8 cellular contexts compared by ENCODE assay signal in genomic region chr15:98292442-98293240, GRCh38.
DNase-seq lines count a peak whose midpoint lies in the region; ATAC-seq lines count a peak whose summit lies in the region.

No MANE protein-coding gene starts in this region.

- H3K9ac ChIP-seq in iPS-18a (ENCODE audit: low read length): peak overlapping the region; percentile 6

- H3K27ac Mint-ChIP-seq in activated naive CD4-positive, alpha-beta T cell treated with anti-CD3 and anti-CD28 coated beads, Interleukin-2, amount 50 U/mL, for 72 hours: no peak overlapping the region
- H3K27ac Mint-ChIP-seq in stimulated activated memory B cell treated with anti-CD40 and anti-IgM and Interleukin-4, amounts not matched to agents 10 μg/mL and 1 μg/mL and 100 μg/mL, for 72 hours: no peak overlapping the region

- H3K4me1 Mint-ChIP-seq in stimulated activated memory B cell treated with anti-CD40 and anti-IgM and Interleukin-4, amounts not matched to agents 10 μg/mL and 1 μg/mL and 100 μg/mL, for 72 hours: no peaks in the 10 kb centered on the region

- peak; percentile 41 for DNase-seq in NK-92 treated with Interleukin-12 subunit alpha and Interleukin-12 subunit beta, amount 100 ng/mL, for 24 hours (lab: John Stamatoyannopoulos, UW)
- DNase-seq in NK-92 (lab: John Stamatoyannopoulos, UW; ENCODE audit: unreplicated experiment): no peak
- DNase-seq in NCI-H460 (ENCODE audit: extremely low read depth, low read depth): peak; percentile 33
- DNase-seq in activated naive CD4-positive, alpha-beta T cell treated with anti-CD3 and anti-CD28 coated beads, Interleukin-2, amount 50 U/mL, for 72 hours (ENCODE audit: low spot score in 2 of 2): peak in 1 of 2 donors; percentile 74
- DNase-seq in stimulated activated CD4-positive, alpha-beta T cell treated with anti-CD3 and anti-CD28 coated beads, TNF-alpha, amount 100 ng/mL, for 48 hours (ENCODE audit: low read depth in 3 of 3): peak; percentile 26 to 43 (median 27)

- no peaks in the 10 kb centered on the region for H3K36me3 ChIP-seq in iPS-18a (ENCODE audit: control insufficient read depth, low read depth, low read length)

- ATAC-seq in HG02588 (IDR thresholded peaks at IDR 0.05; ENCODE audit: unreplicated experiment): peak; percentile 57
- ATAC-seq in activated naive CD4-positive, alpha-beta T cell treated with anti-CD3 and anti-CD28 coated beads, Interleukin-2, amount 50 U/mL, for 72 hours: peak; percentile 63 to 87
- ATAC-seq in stimulated activated memory B cell treated with anti-CD40 and anti-IgM and Interleukin-4, amounts not matched to agents 10 μg/mL and 1 μg/mL and 100 μg/mL, for 72 hours: no peak

- no peak overlapping the region for H3K4me3 Mint-ChIP-seq in stimulated activated memory B cell treated with anti-CD40 and anti-IgM and Interleukin-4, amounts not matched to agents 10 μg/mL and 1 μg/mL and 100 μg/mL, for 72 hours

- H3K4me3 ChIP-seq in iPS-18a (ENCODE audit: low read length): peak overlapping the region; percentile 58

- H3K27me3 Mint-ChIP-seq in stimulated activated memory B cell treated with anti-CD40 and anti-IgM and Interleukin-4, amounts not matched to agents 10 μg/mL and 1 μg/mL and 100 μg/mL, for 72 hours: no peaks in the 10 kb centered on the region

- H3K9me3 ChIP-seq in iPS-18a (ENCODE audit: control insufficient read depth, low read depth, low read length): no peaks in the 10 kb centered on the region

- H3K4me1 ChIP-seq in iPS-18a (ENCODE audit: control insufficient read depth, low read depth, low read length): peaks cover 4% of the 10 kb centered on the region

- peaks cover 26% of the 10 kb centered on the region for H3K27me3 ChIP-seq in iPS-18a (ENCODE audit: control insufficient read depth, insufficient read depth, low read length)

- no peaks in the 10 kb centered on the region for H3K9me3 Mint-ChIP-seq in activated naive CD4-positive, alpha-beta T cell treated with anti-CD3 and anti-CD28 coated beads, Interleukin-2, amount 50 U/mL, for 72 hours
- no peaks in the 10 kb centered on the region for H3K9me3 Mint-ChIP-seq in stimulated activated memory B cell treated with anti-CD40 and anti-IgM and Interleukin-4, amounts not matched to agents 10 μg/mL and 1 μg/mL and 100 μg/mL, for 72 hours

- H3K27ac ChIP-seq in iPS-18a (ENCODE audit: low read length): no peak overlapping the region

- no peaks in the 10 kb centered on the region for H3K36me3 Mint-ChIP-seq in activated naive CD4-positive, alpha-beta T cell treated with anti-CD3 and anti-CD28 coated beads, Interleukin-2, amount 50 U/mL, for 72 hours
- H3K36me3 Mint-ChIP-seq in stimulated activated memory B cell treated with anti-CD40 and anti-IgM and Interleukin-4, amounts not matched to agents 10 μg/mL and 1 μg/mL and 100 μg/mL, for 72 hours: no peaks in the 10 kb centered on the region
